8 cellular contexts compared by ENCODE assay signal in genomic region chr19:57389730-57390598, GRCh38. TPM values are rescaled to one million over a fixed set of nuclear protein-coding genes. Genes with fewer than 3 reads are reported as not detected.
DNase-seq lines count a peak whose midpoint lies in the region; ATAC-seq and TF ChIP-seq lines count a peak whose summit lies in the region.

TSS of gene ZNF548 (plus strand) at chr19:57389854. CDS start at chr19:57390100, 246 bp downstream.

- peaks cover 3% of the 10 kb centered on the region for H3K4me1 ChIP-seq in testis

- H3K9me3 ChIP-seq in testis, result no peaks in the 10 kb centered on the region

- 0 to 1% methylated on average over 15 to 50 of the region's 50 CpGs for WGBS in testis, 2 donors

- H3K36me3 Mint-ChIP-seq in activated naive CD4-positive, alpha-beta T cell treated with anti-CD3 and anti-CD28 coated beads, Interleukin-2, amount 50 U/mL, for 72 hours, result peaks cover 45 to 80% of the 10 kb centered on the region in 2 donors

- peak within 1 kb of the TSS; percentile 76 to 92 for H3K27ac ChIP-seq in testis

- TF ChIP-seq CTCF in GM10266 (IDR thresholded peaks at IDR 0.05; ENCODE audit: control insufficient read depth, insufficient read depth, low read depth, missing control alignments) (peak; percentile 15), omental fat pad (IDR thresholded peaks at IDR 0.05) (no peak), testis (IDR thresholded peaks at IDR 0.05) (peak; percentile 10 to 34 (median 22))

- H3K9me3 Mint-ChIP-seq in activated naive CD4-positive, alpha-beta T cell treated with anti-CD3 and anti-CD28 coated beads, Interleukin-2, amount 50 U/mL, for 72 hours, result peaks cover 13 to 39% of the 10 kb centered on the region in 2 donors

- ATAC-seq in HG02588 (IDR thresholded peaks at IDR 0.05; ENCODE audit: unreplicated experiment) (peak; percentile 98), omental fat pad (ENCODE audit: low FRiP score) (peak; percentile 99)
- ATAC-seq in activated naive CD4-positive, alpha-beta T cell treated with anti-CD3 and anti-CD28 coated beads, Interleukin-2, amount 50 U/mL, for 72 hours, result peak; percentile 98 to 99

- DNase-seq in GM10266 (ENCODE audit: extremely low spot score) (peak; percentile 85), NCI-H1092 treated with DMSO at 0.1 percent for 48 hours (lab: John Stamatoyannopoulos, UW) (peak; percentile 94), SKM-1 (lab: John Stamatoyannopoulos, UW; ENCODE audit: unreplicated experiment) (peak; percentile 56), glomerular endothelial cell (ENCODE audit: extremely low read depth, low read depth, low spot score) (peak; percentile 98), omental fat pad (ENCODE audit: low spot score) (peak; percentile 98), testis (peak; percentile 99)
- DNase-seq in activated naive CD4-positive, alpha-beta T cell treated with anti-CD3 and anti-CD28 coated beads, Interleukin-2, amount 50 U/mL, for 72 hours (ENCODE audit: low spot score in 2 of 2), result peak; percentile 92 to 94

- H3K4me3 ChIP-seq in testis, result peak within 1 kb of the TSS; percentile 86 to 90

- H3K27ac Mint-ChIP-seq in activated naive CD4-positive, alpha-beta T cell treated with anti-CD3 and anti-CD28 coated beads, Interleukin-2, amount 50 U/mL, for 72 hours, result peak within 1 kb of the TSS; percentile 95 to 96

- no peaks in the 10 kb centered on the region for H3K36me3 ChIP-seq in testis (ENCODE audit: low read depth, missing control alignments)

- H3K27me3 ChIP-seq in testis, result no peaks in the 10 kb centered on the region

- intact Hi-C loops in testis (cut with DNase I; ENCODE audit: low total_unique reads), result no loop called here

- peak; percentile 7 for TF ChIP-seq POLR2A in testis (IDR thresholded peaks at IDR 0.05)

RNA-seq across cellular contexts. Expression of gene ZNF548, which starts in this region (rescaled TPM):
- 10 to 100 TPM; 22.8 to 31.5 TPM for total RNA-seq in activated naive CD4-positive, alpha-beta T cell treated with anti-CD3 and anti-CD28 coated beads, Interleukin-2, amount 50 U/mL, for 72 hours
- 9.9 and 13.8 TPM in 2 replicates for total RNA-seq in glomerular endothelial cell
- total RNA-seq in omental fat pad, result 10 to 100 TPM; 11.7 to 35.9 (median 22.7) TPM
- 10 to 100 TPM; 35.4 to 39.3 TPM for total RNA-seq in testis
- 14.6 TPM for polyA plus RNA-seq in testis (ENCODE audit: insufficient read depth, low read depth, low replicate concordance)

Comparison
In these comparisons a context has a peak if more than half of its experiments do, and no peak if none do; other contexts are left out.
1. Peak in every context shown above with its lines: DNase-seq, ATAC-seq, H3K4me3 ChIP-seq and H3K27ac ChIP-seq.
2. CTCF ChIP-seq: peak in GM10266 (single experiment) and testis (3 of 3); none in omental fat pad (0 of 3).